Comparison of ENCODE assay signal across 30 cellular contexts in the genomic region with DNA sequence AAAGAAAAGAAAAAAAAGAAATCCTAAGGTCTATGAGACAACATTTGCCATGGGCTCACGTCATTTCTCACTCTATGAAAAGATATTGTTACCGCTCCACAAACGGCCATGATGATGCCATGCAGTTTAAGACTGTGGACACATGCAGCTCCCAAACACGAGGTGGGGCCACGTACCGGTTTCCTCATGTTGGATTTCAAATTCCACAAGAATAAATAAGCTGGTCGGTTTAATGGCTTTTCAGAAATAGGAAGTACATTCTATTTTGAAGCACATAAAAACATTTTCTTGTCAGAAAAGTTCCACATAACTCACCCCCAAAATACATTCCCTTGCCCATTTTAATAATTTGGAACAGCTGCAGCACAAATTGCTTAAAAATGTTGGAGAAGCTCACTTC.
DNase-seq lines count a peak whose midpoint lies in the region; ATAC-seq, FAIRE-seq and TF ChIP-seq lines count a peak whose summit lies in the region.
"Had no signal": no experiment of that assay in that cellular context is flagged by ENCODE, and none has a peak within 500 bp of the region (broad histone marks: within the 10 kb centered on the region; RNA-seq: fewer than 3 reads in every experiment).

No MANE protein-coding gene starts in this region.

- peaks cover 22% of the 10 kb centered on the region for H4K20me1 ChIP-seq in osteoblast (ENCODE audit: insufficient read depth, low read length)
- H4K20me1 ChIP-seq in hepatocyte (ENCODE audit: insufficient read depth, poor library complexity, severe bottlenecking), result peaks cover 14% of the 10 kb centered on the region
- H4K20me1 ChIP-seq: BLaER1 treated with 17β-estradiol and CSF1 and Interleukin-3, amounts not matched to agents 10 nM and 100 nM had no signal

- no peak for FAIRE-seq in frontal cortex (lab: Jason Lieb, UNC)
- FAIRE-seq: A549, urothelium cell line had no signal

- H2AFZ ChIP-seq in osteoblast (ENCODE audit: low read length) (no peak overlapping the region), hepatocyte (no peak overlapping the region)
- H2AFZ ChIP-seq: PC-9 had no signal

- ATAC-seq in Right ventricle myocardium superior (ENCODE audit: poor library complexity) (no peak), GM21423 (IDR thresholded peaks at IDR 0.05; ENCODE audit: unreplicated experiment) (no peak)
- ATAC-seq: A549; activated naive CD8-positive, alpha-beta T cell treated with anti-CD3 and anti-CD28 coated beads, Interleukin-2, amount 50 U/mL, for 24 hours; esophagus mucosa; right cardiac atrium; Right ventricle myocardium inferior had no signal

- H3K9me2 ChIP-seq in hepatocyte (replicated peaks; ENCODE audit: insufficient read depth), result no peaks in the 10 kb centered on the region

- H3K4me3 ChIP-seq in HFF-Myc (replicated peaks; ENCODE audit: low read depth, low read length) (no peak overlapping the region), osteoblast (ENCODE audit: insufficient read depth, low read length) (no peak overlapping the region), hepatocyte (no peak overlapping the region)
- H3K4me3 ChIP-seq: A549; BLaER1 treated with 17β-estradiol and CSF1 and Interleukin-3, amounts not matched to agents 10 nM and 100 nM; PC-9; testis had no signal

- H3K4me1 ChIP-seq in osteoblast (ENCODE audit: insufficient read depth, low read length) (peaks cover 17% of the 10 kb centered on the region), hepatocyte (ENCODE audit: insufficient read depth) (peaks cover 10% of the 10 kb centered on the region)

- TF ChIP-seq CTCF in AG09319 (IDR thresholded peaks at IDR 0.05; ENCODE audit: low read depth, low read length) (peak; percentile 56), HFF-Myc (IDR thresholded peaks at IDR 0.05; ENCODE audit: low read depth, low read length, missing control alignments) (peak; percentile 31), osteoblast (IDR thresholded peaks at IDR 0.05; ENCODE audit: extremely low read depth, low read depth, low read length) (peak; percentile 19), hepatocyte (IDR thresholded peaks at IDR 0.05; ENCODE audit: poor library complexity) (no peak)

- 73% methylated on average over 7 of the region's 7 CpGs for WGBS in hepatocyte (ENCODE audit: low lambda C conversion rate, missing lambda C conversion rate)

- H3K27ac ChIP-seq in osteoblast (ENCODE audit: low read depth, low read length) (no peak overlapping the region), hepatocyte (no peak overlapping the region)
- H3K27ac ChIP-seq: A549; BLaER1 treated with 17β-estradiol and CSF1 and Interleukin-3, amounts not matched to agents 10 nM and 100 nM; HL-60; KMS-11; PC-9 had no signal

- intact Hi-C loops in Right ventricle myocardium superior (cut with DNase I), result no loop called here

- H3K9me3 ChIP-seq in osteoblast (ENCODE audit: low read depth, low read length), result no peaks in the 10 kb centered on the region
- H3K9me3 ChIP-seq in hepatocyte (ENCODE audit: low read depth), result no peaks in the 10 kb centered on the region
- H3K9me3 ChIP-seq: A549, testis had no signal

- peaks cover 88% of the 10 kb centered on the region for H3K79me2 ChIP-seq in osteoblast (ENCODE audit: insufficient read depth, low read length)
- H3K79me2 ChIP-seq in hepatocyte, result peaks cover 76% of the 10 kb centered on the region

- H3K4me2 ChIP-seq in osteoblast (ENCODE audit: insufficient read depth, low read length), result no peak overlapping the region
- no peak overlapping the region for H3K4me2 ChIP-seq in hepatocyte
- H3K4me2 ChIP-seq: A549; BLaER1 treated with 17β-estradiol and CSF1 and Interleukin-3, amounts not matched to agents 10 nM and 100 nM; KMS-11; PC-9 had no signal

- H3K27me3 ChIP-seq in osteoblast (ENCODE audit: insufficient read depth, low read length) (no peaks in the 10 kb centered on the region), hepatocyte (no peaks in the 10 kb centered on the region)
- H3K27me3 ChIP-seq: BLaER1 treated with 17β-estradiol and CSF1 and Interleukin-3, amounts not matched to agents 10 nM and 100 nM; testis had no signal

- H3K36me3 ChIP-seq in osteoblast (ENCODE audit: insufficient read depth, low read length) (no peaks in the 10 kb centered on the region), hepatocyte (replicated peaks; ENCODE audit: insufficient read depth, low read depth) (no peaks in the 10 kb centered on the region)
- H3K36me3 ChIP-seq: BLaER1 treated with 17β-estradiol and CSF1 and Interleukin-3, amounts not matched to agents 10 nM and 100 nM had no signal

- DNase-seq in AG09319 (ENCODE audit: extremely low read depth, low read depth) (peak; percentile 60), HFF-Myc (ENCODE audit: extremely low read depth, low read depth) (peak; percentile 62), fibroblast of peridontal ligament (ENCODE audit: extremely low read depth) (peak; percentile 52), osteoblast (ENCODE audit: insufficient read length, low spot score, missing footprints) (no peak), Right ventricle myocardium superior (no peak), hepatocyte (ENCODE audit: low spot score) (no peak), frontal cortex (ENCODE audit: low spot score in 2 of 2) (no peak)
- DNase-seq: activated CD4-positive, alpha-beta memory T cell treated with anti-CD3 and anti-CD28 coated beads for 36 hours; activated CD4-positive, alpha-beta T cell treated with anti-CD3 and anti-CD28 coated beads for 1 hour; activated naive CD4-positive, alpha-beta T cell; activated naive CD8-positive, alpha-beta T cell treated with anti-CD3 and anti-CD28 coated beads, Interleukin-2, amount 50 U/mL, for 24 hours; caudate nucleus; COR-L47; GDM1; immature natural killer cell; NCI-H1930; NCI-H524 treated with DMSO at 0.1 percent for 48 hours; PC-9; right cardiac atrium; stimulated activated CD8-positive, alpha-beta memory T cell treated with anti-CD3 and anti-CD28 coated beads, Interleukin-4, amount 100 ng/mL, for 48 hours; T-helper 2 cell; testis had no signal

Comparison
In these comparisons a context has a peak if more than half of its experiments do, and no peak if none do; other contexts are left out.
1. DNase-seq: peak in AG09319 (single experiment), HFF-Myc (single experiment) and fibroblast of peridontal ligament (single experiment); none in osteoblast (single experiment), Right ventricle myocardium superior (single experiment), hepatocyte (single experiment) and frontal cortex (0 of 2).